In genomic region chr6:36368921-36369880, GRCh38 we compare ENCODE assay signal across 11 cellular contexts. TPM values are rescaled to one million over a fixed set of nuclear protein-coding genes. Genes with fewer than 3 reads are reported as not detected.
A peak's percentile ranks its signal among the peaks of the same experiment; 100 is the strongest.
DNase-seq lines count a peak whose midpoint lies in the region; ATAC-seq and TF ChIP-seq lines count a peak whose summit lies in the region.
"Had no signal": no experiment of that assay in that cellular context is flagged by ENCODE, and none has a peak within 500 bp of the region (broad histone marks: within the 10 kb centered on the region; RNA-seq: fewer than 3 reads in every experiment).

No MANE protein-coding gene starts in this region.

- no peaks in the 10 kb centered on the region for H3K36me3 Mint-ChIP-seq in effector memory CD8-positive, alpha-beta T cell (ENCODE audit: insufficient read depth)

- H3K4me1 ChIP-seq in gastrocnemius medialis: peaks cover 8 to 12% of the 10 kb centered on the region in 2 donors
- H3K4me1 ChIP-seq: adrenal gland had no signal

- TF ChIP-seq POLR2A in gastrocnemius medialis (IDR thresholded peaks at IDR 0.05): no peak

- peak overlapping the region; percentile 42 for H3K27ac ChIP-seq in HL-60 (replicated peaks)
- H3K27ac ChIP-seq in gastrocnemius medialis: peak overlapping the region; percentile 39 to 69 (median 52)
- H3K27ac ChIP-seq: adrenal gland had no signal

- TF ChIP-seq CTCF in HL-60 (IDR thresholded peaks at IDR 0.05; ENCODE audit: insufficient read depth, low read length) (no peak), gastrocnemius medialis (IDR thresholded peaks at IDR 0.05 in 4 of 5, conservative IDR thresholded peaks at IDR 0.05 in 1 of 5) (no peak)

- intact Hi-C loops in gastrocnemius medialis (cut with DNase I; ENCODE audit: low total_unique reads): loop anchor here (2.0 to 10.0 kb wide), 2 partner anchors 76 to 244 kb away; no protein-coding TSS in a partner anchor

- in situ Hi-C loops in gastrocnemius medialis (cut with MboI; ENCODE audit: low sequenced_read_pairs in 4 of 4): loop anchor here in 2 of 4 donors (10.0 to 25.0 kb wide), 2 partner anchors 64 to 257 kb away; no protein-coding TSS in a partner anchor

- ATAC-seq in effector memory CD8-positive, alpha-beta T cell (replicated peaks): peak; percentile 60
- ATAC-seq in gastrocnemius medialis: peak; percentile 99
- no peak for ATAC-seq in GM18858 (IDR thresholded peaks at IDR 0.05; ENCODE audit: unreplicated experiment)

- no peaks in the 10 kb centered on the region for H3K4me1 Mint-ChIP-seq in effector memory CD8-positive, alpha-beta T cell (ENCODE audit: low read depth in 2 of 2)

- no peak overlapping the region for H3K4me3 ChIP-seq in HL-60 (replicated peaks; ENCODE audit: insufficient read depth, low read length)
- no peak overlapping the region for H3K4me3 ChIP-seq in gastrocnemius medialis
- H3K4me3 ChIP-seq: adrenal gland had no signal

- H3K27me3 ChIP-seq in HL-60 (ENCODE audit: insufficient read depth, poor library complexity, severe bottlenecking) (no peaks in the 10 kb centered on the region), gastrocnemius medialis (no peaks in the 10 kb centered on the region)
- H3K27me3 ChIP-seq: adrenal gland had no signal

- no peak overlapping the region for H3K27ac Mint-ChIP-seq in effector memory CD8-positive, alpha-beta T cell

- peak; percentile 91 to 93 for DNase-seq in HL-60 (ENCODE audit: low read depth in 1 of 2, low spot score in 1 of 2)
- DNase-seq in NCI-H510A treated with DMSO at 0.1 percent for 48 hours (lab: John Stamatoyannopoulos, UW): peak; percentile 93
- no peak for DNase-seq in effector memory CD8-positive, alpha-beta T cell
- DNase-seq in gastrocnemius medialis: peak; percentile 71 to 85
- DNase-seq in cerebellum (ENCODE audit: low spot score): no peak
- DNase-seq in activated CD4-positive, alpha-beta T cell treated with anti-CD3 and anti-CD28 coated beads for 1 hour: no peak
- DNase-seq in activated naive CD4-positive, alpha-beta T cell treated with Interleukin-2 at 50 U/mL for 16 hours: no peak

- H3K27me3 Mint-ChIP-seq in effector memory CD8-positive, alpha-beta T cell: peaks cover 0 to 14% of the 10 kb centered on the region in 2 donors

- H3K9me3 ChIP-seq in gastrocnemius medialis: no peaks in the 10 kb centered on the region
- H3K9me3 ChIP-seq: adrenal gland had no signal

- H3K9me3 Mint-ChIP-seq in effector memory CD8-positive, alpha-beta T cell: no peaks in the 10 kb centered on the region

- no peak overlapping the region for H3K4me3 Mint-ChIP-seq in effector memory CD8-positive, alpha-beta T cell

- H3K36me3 ChIP-seq in gastrocnemius medialis: no peaks in the 10 kb centered on the region
- H3K36me3 ChIP-seq: adrenal gland had no signal

RNA-seq across cellular contexts. Expression of gene ETV7, which starts 18.3 kb away (rescaled TPM):
- total RNA-seq in gastrocnemius medialis: not detected
- not detected for total RNA-seq in cerebellum

RNA-seq across cellular contexts. Expression of gene BNIP5, which starts 32.5 kb away (rescaled TPM):
- not detected for total RNA-seq in gastrocnemius medialis
- not detected for total RNA-seq in cerebellum
- total RNA-seq: adrenal gland; T-helper 1 cell treated with Interleukin-12 subunit alpha and Interleukin-12 subunit beta and Interleukin-4 antibody, amounts not matched to agents 30 ng/mL and 1 ng/mL, for 36 hours; urinary bladder had no signal

Comparison
In these comparisons a context has a peak if more than half of its experiments do, and no peak if none do; other contexts are left out.
1. DNase-seq: peak in HL-60 (2 of 2), NCI-H510A treated with DMSO at 0.1 percent for 48 hours (single experiment) and gastrocnemius medialis (2 of 2); none in effector memory CD8-positive, alpha-beta T cell (0 of 3), cerebellum (single experiment), activated CD4-positive, alpha-beta T cell treated with anti-CD3 and anti-CD28 coated beads for 1 hour (single experiment) and activated naive CD4-positive, alpha-beta T cell treated with Interleukin-2 at 50 U/mL for 16 hours (single experiment).